1 cellular context compared by ENCODE assay signal in the genomic region with DNA sequence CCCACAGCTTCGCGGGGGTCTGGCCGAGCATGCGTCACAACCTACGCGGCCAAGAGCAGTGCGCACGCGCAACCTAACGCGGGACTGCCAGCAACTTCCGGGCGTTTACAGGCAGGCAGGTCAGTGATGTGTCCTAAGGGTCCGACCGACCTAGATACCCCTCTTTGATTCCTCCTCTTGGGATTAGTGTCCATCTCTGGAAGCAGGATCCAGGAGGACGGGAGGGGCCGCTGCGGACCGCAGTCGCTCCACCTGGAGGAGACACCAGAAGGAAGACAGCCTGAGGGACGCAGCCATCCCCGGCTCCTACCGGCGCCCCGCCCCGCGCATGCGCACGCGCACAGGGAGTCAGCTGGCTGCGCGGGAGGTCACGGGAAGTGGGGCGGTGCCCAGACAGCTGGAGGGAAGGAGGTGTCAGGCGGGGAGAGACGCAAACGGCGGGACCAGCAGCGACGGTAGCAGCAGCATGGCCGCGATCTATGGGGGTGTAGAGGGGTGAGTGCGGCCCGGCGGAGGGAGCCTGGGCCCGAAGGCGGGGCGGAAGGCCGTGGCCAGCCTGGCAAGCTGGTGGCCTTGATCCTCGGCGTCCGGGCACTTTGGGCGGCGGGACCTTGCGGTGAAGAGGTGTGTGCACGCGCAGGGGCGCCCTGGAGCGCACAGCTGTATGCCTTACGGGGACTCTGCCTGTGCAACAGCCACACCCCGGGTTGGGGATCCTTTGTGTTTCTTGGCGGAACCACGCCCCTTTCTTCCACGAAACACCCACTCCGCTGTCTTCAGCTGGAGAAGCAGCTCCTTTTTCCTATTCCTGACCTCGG.
TF ChIP-seq lines count a peak whose summit lies in the region.

NAGK (plus strand) TSS at position 431 of the 818 bp plus-strand sequence; CDS start at position 467, 36 bp downstream.

TF ChIP-seq in HepG2, 621 proteins besides CTCF, POLR2A, EP300 and RAD21 (continued from another document and continues in another):
- TF ChIP-seq CEBPZ (IDR thresholded peaks at IDR 0.05; ENCODE audit: low read length), result no peak
- TF ChIP-seq PLSCR1 (CRISPR knock-in tag; IDR thresholded peaks at IDR 0.05; ENCODE audit: borderline replicate concordance), result peak; percentile 97; the same call in 1 of the 2 replicates
- peak; percentile 47; the same call in 1 of the 2 replicates for TF ChIP-seq RARA (CRISPR knock-in tag; IDR thresholded peaks at IDR 0.05)
- no peak for TF ChIP-seq MLXIP (CRISPR knock-in tag; IDR thresholded peaks at IDR 0.05; ENCODE audit: borderline replicate concordance)
- no peak for TF ChIP-seq PBX2 (CRISPR knock-in tag; IDR thresholded peaks at IDR 0.05)
- peak; percentile 94 for TF ChIP-seq IRF2 (CRISPR knock-in tag; IDR thresholded peaks at IDR 0.05)
- 0 out of 2 replicates have a peak, but pooled peaks have one; percentile 75 for TF ChIP-seq ZNF296 (CRISPR knock-in tag; conservative IDR thresholded peaks at IDR 0.05)
- peak; percentile 70; the same call in 1 of the 2 replicates for TF ChIP-seq ZNF383 (CRISPR knock-in tag; IDR thresholded peaks at IDR 0.05; ENCODE audit: borderline replicate concordance)
- peak; percentile 93 for TF ChIP-seq ZNF83 (CRISPR knock-in tag; IDR thresholded peaks at IDR 0.05; ENCODE audit: borderline replicate concordance)
- no peak for TF ChIP-seq ATAD3A (CRISPR knock-in tag; IDR thresholded peaks at IDR 0.05)
- TF ChIP-seq, protein P1, sequence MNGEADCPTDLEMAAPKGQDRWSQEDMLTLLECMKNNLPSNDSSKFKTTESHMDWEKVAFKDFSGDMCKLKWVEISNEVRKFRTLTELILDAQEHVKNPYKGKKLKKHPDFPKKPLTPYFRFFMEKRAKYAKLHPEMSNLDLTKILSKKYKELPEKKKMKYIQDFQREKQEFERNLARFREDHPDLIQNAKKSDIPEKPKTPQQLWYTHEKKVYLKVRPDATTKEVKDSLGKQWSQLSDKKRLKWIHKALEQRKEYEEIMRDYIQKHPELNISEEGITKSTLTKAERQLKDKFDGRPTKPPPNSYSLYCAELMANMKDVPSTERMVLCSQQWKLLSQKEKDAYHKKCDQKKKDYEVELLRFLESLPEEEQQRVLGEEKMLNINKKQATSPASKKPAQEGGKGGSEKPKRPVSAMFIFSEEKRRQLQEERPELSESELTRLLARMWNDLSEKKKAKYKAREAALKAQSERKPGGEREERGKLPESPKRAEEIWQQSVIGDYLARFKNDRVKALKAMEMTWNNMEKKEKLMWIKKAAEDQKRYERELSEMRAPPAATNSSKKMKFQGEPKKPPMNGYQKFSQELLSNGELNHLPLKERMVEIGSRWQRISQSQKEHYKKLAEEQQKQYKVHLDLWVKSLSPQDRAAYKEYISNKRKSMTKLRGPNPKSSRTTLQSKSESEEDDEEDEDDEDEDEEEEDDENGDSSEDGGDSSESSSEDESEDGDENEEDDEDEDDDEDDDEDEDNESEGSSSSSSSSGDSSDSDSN (CRISPR knock-in tag; IDR thresholded peaks at IDR 0.05), result peak; percentile 89
- TF ChIP-seq NR3C1 (CRISPR knock-in tag; IDR thresholded peaks at IDR 0.05), result no peak
- peak; percentile 59 for TF ChIP-seq FOSL2 (CRISPR knock-in tag; IDR thresholded peaks at IDR 0.05)
- TF ChIP-seq, protein P2, sequence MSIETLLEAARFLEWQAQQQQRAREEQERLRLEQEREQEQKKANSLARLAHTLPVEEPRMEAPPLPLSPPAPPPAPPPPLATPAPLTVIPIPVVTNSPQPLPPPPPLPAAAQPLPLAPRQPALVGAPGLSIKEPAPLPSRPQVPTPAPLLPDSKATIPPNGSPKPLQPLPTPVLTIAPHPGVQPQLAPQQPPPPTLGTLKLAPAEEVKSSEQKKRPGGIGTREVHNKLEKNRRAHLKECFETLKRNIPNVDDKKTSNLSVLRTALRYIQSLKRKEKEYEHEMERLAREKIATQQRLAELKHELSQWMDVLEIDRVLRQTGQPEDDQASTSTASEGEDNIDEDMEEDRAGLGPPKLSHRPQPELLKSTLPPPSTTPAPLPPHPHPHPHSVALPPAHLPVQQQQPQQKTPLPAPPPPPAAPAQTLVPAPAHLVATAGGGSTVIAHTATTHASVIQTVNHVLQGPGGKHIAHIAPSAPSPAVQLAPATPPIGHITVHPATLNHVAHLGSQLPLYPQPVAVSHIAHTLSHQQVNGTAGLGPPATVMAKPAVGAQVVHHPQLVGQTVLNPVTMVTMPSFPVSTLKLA (IDR thresholded peaks at IDR 0.05), result peak; percentile 36; the same call in 1 of the 2 replicates
- TF ChIP-seq DZIP1 (CRISPR knock-in tag; IDR thresholded peaks at IDR 0.05), result peak; percentile 92; the same call in 1 of the 2 replicates
- peak; percentile 94 for TF ChIP-seq AHR (CRISPR knock-in tag; IDR thresholded peaks at IDR 0.05)
- TF ChIP-seq E2F5 (CRISPR knock-in tag; conservative IDR thresholded peaks at IDR 0.05), result peak; percentile 81
- peak; percentile 98 for TF ChIP-seq ZNF563 (CRISPR knock-in tag; IDR thresholded peaks at IDR 0.05)
- peak; percentile 99 for TF ChIP-seq ZNF350 (CRISPR knock-in tag; IDR thresholded peaks at IDR 0.05; ENCODE audit: borderline replicate concordance, low read depth)
- TF ChIP-seq ZNF460 (CRISPR knock-in tag; IDR thresholded peaks at IDR 0.05; ENCODE audit: borderline replicate concordance), result no peak
- TF ChIP-seq ZNF558 (CRISPR knock-in tag; IDR thresholded peaks at IDR 0.05; ENCODE audit: borderline replicate concordance), result peak; percentile 98; the same call in 1 of the 2 replicates
- peak; percentile 70; the same call in 1 of the 2 replicates for TF ChIP-seq GLI4 (CRISPR knock-in tag; IDR thresholded peaks at IDR 0.05; ENCODE audit: borderline replicate concordance)
- peak; percentile 89; the same call in 1 of the 2 replicates for TF ChIP-seq PITX1 (CRISPR knock-in tag; IDR thresholded peaks at IDR 0.05)
- peak; percentile 77; the same call in 1 of the 2 replicates for TF ChIP-seq SIX4 (CRISPR knock-in tag; IDR thresholded peaks at IDR 0.05)
- TF ChIP-seq AFF4 (CRISPR knock-in tag; IDR thresholded peaks at IDR 0.05), result peak; percentile 86; the same call in 1 of the 2 replicates
- TF ChIP-seq SATB2 (CRISPR knock-in tag; IDR thresholded peaks at IDR 0.05), result peak; percentile 85
- peak; percentile 92 for TF ChIP-seq ZNF138 (CRISPR knock-in tag; IDR thresholded peaks at IDR 0.05; ENCODE audit: low read depth)
- peak; percentile 8; the same call in 1 of the 2 replicates for TF ChIP-seq ZNF775 (CRISPR knock-in tag; IDR thresholded peaks at IDR 0.05; ENCODE audit: borderline replicate concordance)
- TF ChIP-seq NCOR1 (IDR thresholded peaks at IDR 0.05; ENCODE audit: borderline replicate concordance, low read length), result peak; percentile 40; the same call in 1 of the 2 replicates
- TF ChIP-seq ZNF570 (CRISPR knock-in tag; IDR thresholded peaks at IDR 0.05; ENCODE audit: borderline replicate concordance), result no peak; the same call in 1 of the 2 replicates
